1 cellular context compared by ENCODE assay signal in the genomic region with DNA sequence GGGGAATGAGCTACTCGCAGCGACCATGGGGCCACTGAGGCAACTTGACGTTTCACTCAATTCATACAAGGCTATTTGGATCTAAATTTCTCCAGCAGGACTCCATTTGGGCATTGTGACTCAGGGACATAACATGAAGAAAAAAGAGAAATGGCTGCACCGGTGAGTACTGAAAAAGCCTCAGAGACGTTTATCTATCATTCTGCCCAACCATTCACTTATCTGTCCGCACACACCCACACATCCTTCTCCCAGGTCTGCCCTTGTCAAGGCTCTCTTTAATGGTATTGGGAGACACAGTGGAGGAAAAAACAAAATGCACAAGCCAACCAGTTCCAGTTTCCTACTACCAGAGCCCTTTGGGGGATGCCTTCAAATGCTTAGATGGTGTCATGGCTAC.
A peak's percentile ranks its signal among the peaks of the same experiment; 100 is the strongest.
TF ChIP-seq lines count a peak whose summit lies in the region.

No MANE protein-coding gene starts in this region.

TF ChIP-seq in K562, 482 proteins besides CTCF, POLR2A, EP300 and RAD21 (continued from another document and continues in another):
- TF ChIP-seq, protein P1, sequence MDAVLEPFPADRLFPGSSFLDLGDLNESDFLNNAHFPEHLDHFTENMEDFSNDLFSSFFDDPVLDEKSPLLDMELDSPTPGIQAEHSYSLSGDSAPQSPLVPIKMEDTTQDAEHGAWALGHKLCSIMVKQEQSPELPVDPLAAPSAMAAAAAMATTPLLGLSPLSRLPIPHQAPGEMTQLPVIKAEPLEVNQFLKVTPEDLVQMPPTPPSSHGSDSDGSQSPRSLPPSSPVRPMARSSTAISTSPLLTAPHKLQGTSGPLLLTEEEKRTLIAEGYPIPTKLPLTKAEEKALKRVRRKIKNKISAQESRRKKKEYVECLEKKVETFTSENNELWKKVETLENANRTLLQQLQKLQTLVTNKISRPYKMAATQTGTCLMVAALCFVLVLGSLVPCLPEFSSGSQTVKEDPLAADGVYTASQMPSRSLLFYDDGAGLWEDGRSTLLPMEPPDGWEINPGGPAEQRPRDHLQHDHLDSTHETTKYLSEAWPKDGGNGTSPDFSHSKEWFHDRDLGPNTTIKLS (IDR thresholded peaks at IDR 0.05; ENCODE audit: borderline replicate concordance, low read depth) = no peak
- TF ChIP-seq U2AF2 (optimal IDR thresholded peaks at IDR 0.05; ENCODE audit: low read depth, low read length) = no peak
- no peak for TF ChIP-seq ZNF197 (CRISPR knock-in tag; IDR thresholded peaks at IDR 0.05; ENCODE audit: low read depth)
- no peak for TF ChIP-seq ETV1 (tag; conservative IDR thresholded peaks at IDR 0.05; ENCODE audit: low read depth)
- no peak for TF ChIP-seq ZNF77 (CRISPR knock-in tag; IDR thresholded peaks at IDR 0.05)
- no peak for TF ChIP-seq ERF (CRISPR knock-in tag; IDR thresholded peaks at IDR 0.05)
- no peak for TF ChIP-seq TAF15 (IDR thresholded peaks at IDR 0.05; ENCODE audit: low read depth, low read length)
- TF ChIP-seq PML (IDR thresholded peaks at IDR 0.05; ENCODE audit: low read length) = peak; percentile 70; the same call in 1 of the 2 replicates
- no peak for TF ChIP-seq SNIP1 (IDR thresholded peaks at IDR 0.05; ENCODE audit: low read depth)
- TF ChIP-seq GATAD2A (IDR thresholded peaks at IDR 0.05) = 0 out of 2 replicates have a peak, but pooled peaks have one; percentile 17
- TF ChIP-seq SOX6 (IDR thresholded peaks at IDR 0.05) = peak; percentile 79
- no peak for TF ChIP-seq SAFB (IDR thresholded peaks at IDR 0.05; ENCODE audit: borderline replicate concordance, low read depth, low read length)
- peak; percentile 74 for TF ChIP-seq POLR2AphosphoS5 (IDR thresholded peaks at IDR 0.05; ENCODE audit: control insufficient read depth, insufficient read depth, low read depth, low read length)
- TF ChIP-seq ZBTB12 (CRISPR knock-in tag; IDR thresholded peaks at IDR 0.05) = no peak
- no peak for TF ChIP-seq SRSF1 (IDR thresholded peaks at IDR 0.05; ENCODE audit: low read depth, low read length)
- TF ChIP-seq NFIX (CRISPR knock-in tag; IDR thresholded peaks at IDR 0.05; ENCODE audit: low read depth) = no peak
- 0 out of 2 replicates have a peak, but pooled peaks have one; percentile 40 for TF ChIP-seq GATA2 (CRISPR knock-in tag; IDR thresholded peaks at IDR 0.05)
- TF ChIP-seq ZNF143 (CRISPR knock-in tag; IDR thresholded peaks at IDR 0.05) = no peak
- no peak for TF ChIP-seq E2F8 (IDR thresholded peaks at IDR 0.05; ENCODE audit: low read depth, partially characterized antibody)
- TF ChIP-seq PKNOX1 (IDR thresholded peaks at IDR 0.05) = peak; percentile 63
- peak; percentile 50; the same call in 1 of the 2 replicates for TF ChIP-seq HES1 (IDR thresholded peaks at IDR 0.05; ENCODE audit: low read depth)
- no peak for TF ChIP-seq NR3C1 (CRISPR knock-in tag; IDR thresholded peaks at IDR 0.05)
- TF ChIP-seq SMARCE1 (IDR thresholded peaks at IDR 0.05) = peak; percentile 83
- TF ChIP-seq MTA2 (IDR thresholded peaks at IDR 0.05; ENCODE audit: low read depth) = peak; percentile 83
- no peak for TF ChIP-seq KDM2B (CRISPR knock-in tag; IDR thresholded peaks at IDR 0.05)
- no peak for TF ChIP-seq HNRNPK (IDR thresholded peaks at IDR 0.05; ENCODE audit: low read depth, low read length, poor library complexity, severe bottlenecking)
- TF ChIP-seq, protein P2, sequence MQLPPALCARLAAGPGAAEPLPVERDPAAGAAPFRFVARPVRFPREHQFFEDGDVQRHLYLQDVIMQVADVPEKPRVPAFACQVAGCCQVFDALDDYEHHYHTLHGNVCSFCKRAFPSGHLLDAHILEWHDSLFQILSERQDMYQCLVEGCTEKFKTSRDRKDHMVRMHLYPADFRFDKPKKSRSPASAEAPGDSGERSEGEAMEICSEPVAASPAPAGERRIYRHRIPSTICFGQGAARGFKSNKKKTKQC (CRISPR knock-in tag; IDR thresholded peaks at IDR 0.05) = no peak
- TF ChIP-seq MITF (IDR thresholded peaks at IDR 0.05) = no peak
- no peak for TF ChIP-seq KLF10 (CRISPR knock-in tag; IDR thresholded peaks at IDR 0.05)
- TF ChIP-seq MAFF (IDR thresholded peaks at IDR 0.05; ENCODE audit: low read length) = no peak
- no peak for TF ChIP-seq BDP1 (IDR thresholded peaks at IDR 0.05; ENCODE audit: insufficient read depth, insufficient read length)
- no peak for TF ChIP-seq NEUROD1 (IDR thresholded peaks at IDR 0.05; ENCODE audit: borderline replicate concordance, low read depth, low read length, partially characterized antibody)
- no peak for TF ChIP-seq MCM5 (IDR thresholded peaks at IDR 0.05; ENCODE audit: low read depth)
- TF ChIP-seq TAF1 (IDR thresholded peaks at IDR 0.05; ENCODE audit: control insufficient read depth, extremely low read depth, insufficient read depth, low read length, severe bottlenecking) = no peak
- TF ChIP-seq HDAC2 (IDR thresholded peaks at IDR 0.05) = no peak
- TF ChIP-seq ZNF140 (CRISPR knock-in tag; IDR thresholded peaks at IDR 0.05) = no peak
- TF ChIP-seq KDM4B (IDR thresholded peaks at IDR 0.05; ENCODE audit: borderline replicate concordance in 2 of 2, low read depth in 1 of 2) = no peak
- no peak for TF ChIP-seq ZNF655 (CRISPR knock-in tag; IDR thresholded peaks at IDR 0.05)
- TF ChIP-seq TAF9B (IDR thresholded peaks at IDR 0.05; ENCODE audit: partially characterized antibody) = no peak
- no peak for TF ChIP-seq ATF3 (IDR thresholded peaks at IDR 0.05)
- no peak for TF ChIP-seq ATF3 (CRISPR knock-in tag; conservative IDR thresholded peaks at IDR 0.05)
- TF ChIP-seq MBD2 (IDR thresholded peaks at IDR 0.05; ENCODE audit: borderline replicate concordance, low read depth) = 0 out of 2 replicates have a peak, but pooled peaks have one; percentile 43
- TF ChIP-seq ZNF282 (CRISPR knock-in tag; IDR thresholded peaks at IDR 0.05) = no peak
- no peak for TF ChIP-seq BCOR (IDR thresholded peaks at IDR 0.05)
- no peak for TF ChIP-seq ZBTB43 (CRISPR knock-in tag; IDR thresholded peaks at IDR 0.05)
- TF ChIP-seq ZNF12 (CRISPR knock-in tag; IDR thresholded peaks at IDR 0.05) = no peak
- no peak for TF ChIP-seq NR2C1 (IDR thresholded peaks at IDR 0.05)
- no peak for TF ChIP-seq NR2C1 (tag; IDR thresholded peaks at IDR 0.05)
- no peak for TF ChIP-seq ZNF778 (CRISPR knock-in tag; IDR thresholded peaks at IDR 0.05)
- no peak for TF ChIP-seq ILF3 (IDR thresholded peaks at IDR 0.05; ENCODE audit: borderline replicate concordance)
- no peak for TF ChIP-seq MXI1 (IDR thresholded peaks at IDR 0.05; ENCODE audit: low read depth, low read length)
- TF ChIP-seq NCOR1 (IDR thresholded peaks at IDR 0.05) = peak; percentile 80
- no peak for TF ChIP-seq BCL6 (CRISPR knock-in tag; IDR thresholded peaks at IDR 0.05)
- peak in 1 of 2 experiments; percentile 38; a peak in 1 of 4 replicates for TF ChIP-seq TRIM24 (IDR thresholded peaks at IDR 0.05)
- TF ChIP-seq, protein P3, sequence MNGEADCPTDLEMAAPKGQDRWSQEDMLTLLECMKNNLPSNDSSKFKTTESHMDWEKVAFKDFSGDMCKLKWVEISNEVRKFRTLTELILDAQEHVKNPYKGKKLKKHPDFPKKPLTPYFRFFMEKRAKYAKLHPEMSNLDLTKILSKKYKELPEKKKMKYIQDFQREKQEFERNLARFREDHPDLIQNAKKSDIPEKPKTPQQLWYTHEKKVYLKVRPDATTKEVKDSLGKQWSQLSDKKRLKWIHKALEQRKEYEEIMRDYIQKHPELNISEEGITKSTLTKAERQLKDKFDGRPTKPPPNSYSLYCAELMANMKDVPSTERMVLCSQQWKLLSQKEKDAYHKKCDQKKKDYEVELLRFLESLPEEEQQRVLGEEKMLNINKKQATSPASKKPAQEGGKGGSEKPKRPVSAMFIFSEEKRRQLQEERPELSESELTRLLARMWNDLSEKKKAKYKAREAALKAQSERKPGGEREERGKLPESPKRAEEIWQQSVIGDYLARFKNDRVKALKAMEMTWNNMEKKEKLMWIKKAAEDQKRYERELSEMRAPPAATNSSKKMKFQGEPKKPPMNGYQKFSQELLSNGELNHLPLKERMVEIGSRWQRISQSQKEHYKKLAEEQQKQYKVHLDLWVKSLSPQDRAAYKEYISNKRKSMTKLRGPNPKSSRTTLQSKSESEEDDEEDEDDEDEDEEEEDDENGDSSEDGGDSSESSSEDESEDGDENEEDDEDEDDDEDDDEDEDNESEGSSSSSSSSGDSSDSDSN (IDR thresholded peaks at IDR 0.05; ENCODE audit: borderline replicate concordance in 1 of 2, low read depth in 2 of 2, low read length in 2 of 2) = no peak
- TF ChIP-seq ZNF24 (IDR thresholded peaks at IDR 0.05) = no peak
